9 cellular contexts compared by ENCODE assay signal in the genomic region with DNA sequence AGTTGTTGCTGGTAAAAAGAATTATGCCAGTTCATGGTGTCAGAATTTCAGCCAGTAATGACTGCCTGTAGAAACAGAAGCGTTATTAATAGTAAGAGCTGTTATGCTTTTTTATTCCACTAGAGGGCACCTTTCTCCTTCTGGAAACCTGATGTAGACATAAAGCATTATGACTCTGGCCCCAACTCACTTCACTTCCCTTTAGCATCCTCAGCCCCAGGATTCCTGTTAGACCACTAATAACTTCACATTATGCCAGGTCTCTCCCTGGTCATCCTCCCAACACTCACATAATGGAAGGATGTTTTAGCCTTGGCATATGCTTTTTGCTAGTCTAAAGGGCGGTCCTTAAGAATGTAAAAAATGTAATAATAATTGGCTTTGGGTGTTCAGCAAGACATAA. TPM values are rescaled to one million over a fixed set of nuclear protein-coding genes. Genes with fewer than 3 reads are reported as not detected.
A peak's percentile ranks its signal among the peaks of the same experiment; 100 is the strongest.
DNase-seq lines count a peak whose midpoint lies in the region; ATAC-seq, FAIRE-seq and TF ChIP-seq lines count a peak whose summit lies in the region.
"Had no signal": no experiment of that assay in that cellular context is flagged by ENCODE, and none has a peak within 500 bp of the region (broad histone marks: within the 10 kb centered on the region; RNA-seq: fewer than 3 reads in every experiment).

No MANE protein-coding gene starts in this region.

- H3K27me3 ChIP-seq in fibroblast of lung (ENCODE audit: control insufficient read depth, insufficient read depth, low read length), result no peaks in the 10 kb centered on the region

- no peak for TF ChIP-seq POLR2A in GM12891 (IDR thresholded peaks at IDR 0.05; ENCODE audit: low read depth, low read length)

- no peak overlapping the region for H3K9ac ChIP-seq in fibroblast of lung (ENCODE audit: insufficient read depth, low read length)

- H4K20me1 ChIP-seq in fibroblast of lung (ENCODE audit: control insufficient read depth, extremely low read depth, insufficient read depth, low read length), result no peaks in the 10 kb centered on the region

- no peaks in the 10 kb centered on the region for H3K79me2 ChIP-seq in fibroblast of lung (ENCODE audit: control insufficient read depth, insufficient read depth, low read length)

- no peaks in the 10 kb centered on the region for H3K9me3 ChIP-seq in fibroblast of lung (ENCODE audit: control insufficient read depth, insufficient read depth, low read depth, low read length)

- peak; percentile 73 for ATAC-seq in HG02642 (IDR thresholded peaks at IDR 0.05; ENCODE audit: poor library complexity, unreplicated experiment)

- peak; percentile 53 for DNase-seq in AG08395 (ENCODE audit: low spot score)
- no peak for DNase-seq in GM12891 (ENCODE audit: insufficient read length, low spot score)
- peak; percentile 67 for DNase-seq in NCI-H1105 (lab: John Stamatoyannopoulos, UW)
- DNase-seq in SKM-1 (lab: John Stamatoyannopoulos, UW; ENCODE audit: unreplicated experiment), result peak; percentile 71
- peak; percentile 54 to 72 for DNase-seq in fibroblast of lung (ENCODE audit: low read depth in 2 of 2)
- no peak for DNase-seq in osteocyte (ENCODE audit: extremely low spot score, unreplicated experiment)
- DNase-seq in stimulated activated CD4-positive, alpha-beta T cell treated with anti-CD3 and anti-CD28 coated beads, Interleukin-2, amount 100 ng/mL, for 48 hours, result no peak
- DNase-seq: right cardiac atrium had no signal

- H3K4me3 Mint-ChIP-seq in osteocyte (ENCODE audit: unreplicated experiment), result no peak overlapping the region

- peaks cover 5% of the 10 kb centered on the region for H3K9me3 Mint-ChIP-seq in osteocyte (ENCODE audit: unreplicated experiment)

- no peak overlapping the region for H2AFZ ChIP-seq in fibroblast of lung (ENCODE audit: low read length)

- H3K36me3 Mint-ChIP-seq in osteocyte (ENCODE audit: unreplicated experiment), result no peaks in the 10 kb centered on the region

- no peak overlapping the region for H3K27ac ChIP-seq in fibroblast of lung (ENCODE audit: insufficient read depth, low read length)

- H3K4me1 ChIP-seq in fibroblast of lung (ENCODE audit: control insufficient read depth, extremely low read depth, insufficient read depth, low read length), result peaks cover 1% of the 10 kb centered on the region

- H3K4me1 Mint-ChIP-seq in osteocyte (ENCODE audit: unreplicated experiment), result peaks cover 20% of the 10 kb centered on the region

- TF ChIP-seq CTCF in fibroblast of lung (conservative IDR thresholded peaks at IDR 0.05 in 1 of 2, IDR thresholded peaks at IDR 0.05 in 1 of 2; ENCODE audit: low read depth in 1 of 2, low read length in 2 of 2) (peak; percentile 57 to 68), osteocyte (IDR thresholded peaks at IDR 0.05) (peak; percentile 71)

- peaks cover 13% of the 10 kb centered on the region for H3K27me3 Mint-ChIP-seq in osteocyte (ENCODE audit: unreplicated experiment)

- no peak overlapping the region for H3K4me2 ChIP-seq in fibroblast of lung (ENCODE audit: extremely low read depth, insufficient read depth, low read length)

- H3K27ac Mint-ChIP-seq in osteocyte (ENCODE audit: unreplicated experiment), result no peak overlapping the region

- no peak overlapping the region for H3K4me3 ChIP-seq in fibroblast of lung (replicated peaks in 1 of 4; ENCODE audit: control extremely low read depth in 1 of 4, insufficient read depth in 1 of 4, low read depth in 3 of 4, low read length in 4 of 4)

- H3K36me3 ChIP-seq in fibroblast of lung (ENCODE audit: control insufficient read depth, insufficient read depth, low read length), result no peaks in the 10 kb centered on the region

- peak; percentile 84 for FAIRE-seq in GM12891 (lab: Jason Lieb, UNC)

TF ChIP-seq in GM12891, 5 proteins besides CTCF, POLR2A, EP300 and RAD21:
- TF ChIP-seq POU2F2 (IDR thresholded peaks at IDR 0.05; ENCODE audit: low read depth, low read length) (no peak), SPI1 (IDR thresholded peaks at IDR 0.05; ENCODE audit: low read depth, low read length) (peak; percentile 44; the same call in 1 of the 2 replicates), TAF1 (IDR thresholded peaks at IDR 0.05; ENCODE audit: low read depth, low read length) (no peak), PAX5 (IDR thresholded peaks at IDR 0.05; ENCODE audit: insufficient read depth, low read length, severe bottlenecking) (no peak), POLR2AphosphoS5 (IDR thresholded peaks at IDR 0.05; ENCODE audit: low read depth, low read length) (no peak)

RNA-seq across cellular contexts. Expression of a gene that starts 34.9 kb away (rescaled TPM):
- 0.59 TPM for polyA plus RNA-seq in GM12891 (2012; ENCODE audit: low read depth, missing spikeins)
- 3.3 and 5.6 TPM in 2 replicates for total RNA-seq in fibroblast of lung
- 2.8 and 7.4 TPM in 2 replicates for polyA plus RNA-seq in fibroblast of lung
- polyA plus RNA-seq in fibroblast of lung (2012), result 1.9 and 4.4 TPM in 2 replicates
- polyA minus RNA-seq in fibroblast of lung (ENCODE audit: low replicate concordance), result 0.33 and 3.7 TPM in 2 replicates
- 5.4 and 6.4 TPM in 2 replicates for total RNA-seq in osteocyte

RNA-seq across cellular contexts. Expression of a gene that starts 35.0 kb away (rescaled TPM):
- polyA plus RNA-seq in GM12891 (2012; ENCODE audit: low read depth, missing spikeins), result 0.41 TPM
- total RNA-seq in fibroblast of lung (0.33 TPM in 1 of 2 replicates, not detected in the other), osteocyte (not detected in 2 replicates)
- 0.39 and 0.42 TPM in 2 replicates for polyA plus RNA-seq in fibroblast of lung
- polyA plus RNA-seq in fibroblast of lung (2012), result 0.36 and 0.48 TPM in 2 replicates
- not detected in 2 replicates for polyA minus RNA-seq in fibroblast of lung (ENCODE audit: low replicate concordance)
- total RNA-seq: right cardiac atrium had no signal
- polyA plus RNA-seq: right cardiac atrium had no signal

Comparison
In these comparisons a context has a peak if more than half of its experiments do, and no peak if none do; other contexts are left out.
1. DNase-seq: peak in AG08395 (single experiment), NCI-H1105 (single experiment), SKM-1 (single experiment) and fibroblast of lung (2 of 2); none in GM12891 (single experiment), osteocyte (single experiment) and stimulated activated CD4-positive, alpha-beta T cell treated with anti-CD3 and anti-CD28 coated beads, Interleukin-2, amount 100 ng/mL, for 48 hours (0 of 2).